In the genomic region with DNA sequence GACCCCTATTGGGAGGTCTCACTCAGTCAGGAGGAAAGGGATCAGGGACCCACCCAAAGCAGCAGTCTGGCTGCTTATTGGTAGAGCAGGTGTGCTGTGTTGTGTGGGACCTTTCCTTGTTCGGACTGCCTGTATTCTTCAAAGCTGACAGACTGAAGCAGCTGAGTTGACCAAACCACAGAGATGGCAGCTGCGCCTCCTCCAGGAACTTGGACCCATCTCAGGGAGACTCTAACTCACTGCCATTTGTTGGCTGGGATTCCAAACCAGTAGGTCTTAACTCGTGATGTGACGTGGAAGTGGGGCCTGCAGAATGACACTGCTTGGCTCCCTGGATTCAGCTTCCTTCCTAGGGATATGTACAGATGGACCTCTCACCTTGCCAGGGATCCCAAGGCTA, we compare ENCODE assay signal across 1 cellular context.
TF ChIP-seq lines count a peak whose summit lies in the region.

No MANE protein-coding gene starts in this region.

TF ChIP-seq in GM23338, 12 proteins besides CTCF, POLR2A, EP300 and RAD21:
- TF ChIP-seq STAT1 (IDR thresholded peaks at IDR 0.05; ENCODE audit: unreplicated experiment): no peak
- TF ChIP-seq, protein P1, sequence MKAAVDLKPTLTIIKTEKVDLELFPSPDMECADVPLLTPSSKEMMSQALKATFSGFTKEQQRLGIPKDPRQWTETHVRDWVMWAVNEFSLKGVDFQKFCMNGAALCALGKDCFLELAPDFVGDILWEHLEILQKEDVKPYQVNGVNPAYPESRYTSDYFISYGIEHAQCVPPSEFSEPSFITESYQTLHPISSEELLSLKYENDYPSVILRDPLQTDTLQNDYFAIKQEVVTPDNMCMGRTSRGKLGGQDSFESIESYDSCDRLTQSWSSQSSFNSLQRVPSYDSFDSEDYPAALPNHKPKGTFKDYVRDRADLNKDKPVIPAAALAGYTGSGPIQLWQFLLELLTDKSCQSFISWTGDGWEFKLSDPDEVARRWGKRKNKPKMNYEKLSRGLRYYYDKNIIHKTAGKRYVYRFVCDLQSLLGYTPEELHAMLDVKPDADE (IDR thresholded peaks at IDR 0.05): no peak
- no peak for TF ChIP-seq CREB1 (CRISPR knock-in tag; IDR thresholded peaks at IDR 0.05; ENCODE audit: low read depth)
- TF ChIP-seq EZH2phosphoT487 (IDR thresholded peaks at IDR 0.05; ENCODE audit: unreplicated experiment): no peak
